1 cellular context compared by ENCODE assay signal in the genomic region with DNA sequence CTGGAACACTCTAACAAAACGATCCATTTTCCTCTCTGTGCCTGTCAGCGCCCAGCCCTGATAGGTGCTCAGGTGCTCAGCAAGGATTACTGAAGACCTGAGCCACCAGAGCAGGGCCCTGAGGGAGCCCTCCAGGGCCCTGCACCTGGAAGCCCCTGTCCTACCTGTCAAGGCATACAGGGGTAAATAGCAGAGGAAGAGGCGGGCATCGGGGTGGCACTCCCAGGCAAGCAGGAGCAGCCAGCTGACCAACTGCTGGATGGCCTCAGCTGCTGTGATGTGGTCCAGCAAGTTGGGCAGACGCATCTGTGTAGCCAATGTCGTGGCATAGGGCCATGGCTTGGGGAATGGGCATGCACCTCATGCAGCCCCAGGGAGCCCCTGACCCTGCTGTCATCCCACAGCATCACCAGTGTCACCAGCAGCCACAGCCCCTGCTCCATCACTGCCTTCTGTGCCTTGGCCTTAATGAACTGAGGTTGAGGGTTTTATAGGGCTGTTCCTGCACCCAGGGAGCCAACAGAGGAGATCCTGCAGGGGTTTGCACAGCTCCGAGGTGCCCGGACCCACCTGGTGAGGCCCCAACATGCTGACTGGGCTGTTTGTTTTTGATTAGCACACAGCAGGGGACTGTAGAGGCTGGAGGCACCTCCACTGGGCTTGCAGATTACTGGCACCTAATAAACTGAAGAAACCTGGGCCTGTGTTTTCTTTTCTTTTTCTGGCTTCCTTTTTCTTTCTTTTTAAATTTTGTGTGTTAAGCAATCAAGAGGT.
TF ChIP-seq lines count a peak whose summit lies in the region.

No MANE protein-coding gene starts in this region.

TF ChIP-seq in GM23338, 12 proteins besides CTCF, POLR2A, EP300 and RAD21 (continued from another document):
- TF ChIP-seq, protein P1, sequence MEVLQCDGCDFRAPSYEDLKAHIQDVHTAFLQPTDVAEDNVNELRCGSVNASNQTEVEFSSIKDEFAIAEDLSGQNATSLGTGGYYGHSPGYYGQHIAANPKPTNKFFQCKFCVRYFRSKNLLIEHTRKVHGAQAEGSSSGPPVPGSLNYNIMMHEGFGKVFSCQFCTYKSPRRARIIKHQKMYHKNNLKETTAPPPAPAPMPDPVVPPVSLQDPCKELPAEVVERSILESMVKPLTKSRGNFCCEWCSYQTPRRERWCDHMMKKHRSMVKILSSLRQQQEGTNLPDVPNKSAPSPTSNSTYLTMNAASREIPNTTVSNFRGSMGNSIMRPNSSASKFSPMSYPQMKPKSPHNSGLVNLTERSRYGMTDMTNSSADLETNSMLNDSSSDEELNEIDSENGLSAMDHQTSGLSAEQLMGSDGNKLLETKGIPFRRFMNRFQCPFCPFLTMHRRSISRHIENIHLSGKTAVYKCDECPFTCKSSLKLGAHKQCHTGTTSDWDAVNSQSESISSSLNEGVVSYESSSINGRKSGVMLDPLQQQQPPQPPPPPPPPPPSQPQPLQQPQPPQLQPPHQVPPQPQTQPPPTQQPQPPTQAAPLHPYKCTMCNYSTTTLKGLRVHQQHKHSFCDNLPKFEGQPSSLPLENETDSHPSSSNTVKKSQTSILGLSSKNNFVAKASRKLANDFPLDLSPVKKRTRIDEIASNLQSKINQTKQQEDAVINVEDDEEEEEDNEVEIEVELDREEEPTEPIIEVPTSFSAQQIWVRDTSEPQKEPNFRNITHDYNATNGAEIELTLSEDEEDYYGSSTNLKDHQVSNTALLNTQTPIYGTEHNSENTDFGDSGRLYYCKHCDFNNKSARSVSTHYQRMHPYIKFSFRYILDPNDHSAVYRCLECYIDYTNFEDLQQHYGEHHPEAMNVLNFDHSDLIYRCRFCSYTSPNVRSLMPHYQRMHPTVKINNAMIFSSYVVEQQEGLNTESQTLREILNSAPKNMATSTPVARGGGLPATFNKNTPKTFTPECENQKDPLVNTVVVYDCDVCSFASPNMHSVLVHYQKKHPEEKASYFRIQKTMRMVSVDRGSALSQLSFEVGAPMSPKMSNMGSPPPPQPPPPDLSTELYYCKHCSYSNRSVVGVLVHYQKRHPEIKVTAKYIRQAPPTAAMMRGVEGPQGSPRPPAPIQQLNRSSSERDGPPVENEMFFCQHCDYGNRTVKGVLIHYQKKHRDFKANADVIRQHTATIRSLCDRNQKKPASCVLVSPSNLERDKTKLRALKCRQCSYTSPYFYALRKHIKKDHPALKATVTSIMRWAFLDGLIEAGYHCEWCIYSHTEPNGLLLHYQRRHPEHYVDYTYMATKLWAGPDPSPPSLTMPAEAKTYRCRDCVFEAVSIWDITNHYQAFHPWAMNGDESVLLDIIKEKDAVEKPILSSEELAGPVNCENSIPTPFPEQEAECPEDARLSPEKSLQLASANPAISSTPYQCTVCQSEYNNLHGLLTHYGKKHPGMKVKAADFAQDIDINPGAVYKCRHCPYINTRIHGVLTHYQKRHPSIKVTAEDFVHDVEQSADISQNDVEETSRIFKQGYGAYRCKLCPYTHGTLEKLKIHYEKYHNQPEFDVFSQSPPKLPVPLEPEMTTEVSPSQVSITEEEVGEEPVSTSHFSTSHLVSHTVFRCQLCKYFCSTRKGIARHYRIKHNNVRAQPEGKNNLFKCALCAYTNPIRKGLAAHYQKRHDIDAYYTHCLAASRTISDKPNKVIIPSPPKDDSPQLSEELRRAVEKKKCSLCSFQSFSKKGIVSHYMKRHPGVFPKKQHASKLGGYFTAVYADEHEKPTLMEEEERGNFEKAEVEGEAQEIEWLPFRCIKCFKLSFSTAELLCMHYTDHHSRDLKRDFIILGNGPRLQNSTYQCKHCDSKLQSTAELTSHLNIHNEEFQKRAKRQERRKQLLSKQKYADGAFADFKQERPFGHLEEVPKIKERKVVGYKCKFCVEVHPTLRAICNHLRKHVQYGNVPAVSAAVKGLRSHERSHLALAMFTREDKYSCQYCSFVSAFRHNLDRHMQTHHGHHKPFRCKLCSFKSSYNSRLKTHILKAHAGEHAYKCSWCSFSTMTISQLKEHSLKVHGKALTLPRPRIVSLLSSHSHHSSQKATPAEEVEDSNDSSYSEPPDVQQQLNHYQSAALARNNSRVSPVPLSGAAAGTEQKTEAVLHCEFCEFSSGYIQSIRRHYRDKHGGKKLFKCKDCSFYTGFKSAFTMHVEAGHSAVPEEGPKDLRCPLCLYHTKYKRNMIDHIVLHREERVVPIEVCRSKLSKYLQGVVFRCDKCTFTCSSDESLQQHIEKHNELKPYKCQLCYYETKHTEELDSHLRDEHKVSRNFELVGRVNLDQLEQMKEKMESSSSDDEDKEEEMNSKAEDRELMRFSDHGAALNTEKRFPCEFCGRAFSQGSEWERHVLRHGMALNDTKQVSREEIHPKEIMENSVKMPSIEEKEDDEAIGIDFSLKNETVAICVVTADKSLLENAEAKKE (CRISPR knock-in tag; IDR thresholded peaks at IDR 0.05), result no peak
- TF ChIP-seq EZH2phosphoT487 (IDR thresholded peaks at IDR 0.05; ENCODE audit: unreplicated experiment), result no peak
- TF ChIP-seq ZNF114 (CRISPR knock-in tag; IDR thresholded peaks at IDR 0.05), result no peak
